ENCODE assay signal across 7 cellular contexts in genomic region chr17:29588561-29589411, GRCh38. TPM values are rescaled to one million over a fixed set of nuclear protein-coding genes. Genes with fewer than 3 reads are reported as not detected.
DNase-seq lines count a peak whose midpoint lies in the region; ATAC-seq and TF ChIP-seq lines count a peak whose summit lies in the region.

No MANE protein-coding gene starts in this region.

- POLR2A ChIA-PET in OCI-LY7 (lab: Charles Lee), result interaction anchor here (0.5 to 1.5 kb wide), 3 partner anchors 10 to 1375 kb away, joined by 3 to 4 read pairs (median 3); no protein-coding TSS in a partner anchor

- H3K36me3 ChIP-seq in OCI-LY7 (ENCODE audit: insufficient read depth, low read length), result no peaks in the 10 kb centered on the region

- H3K79me2 ChIP-seq in OCI-LY7 (ENCODE audit: insufficient read depth, low read depth, low read length), result peaks cover 46% of the 10 kb centered on the region

- H3K4me3 Mint-ChIP-seq in activated naive CD8-positive, alpha-beta T cell treated with anti-CD3 and anti-CD28 coated beads, Interleukin-2, amount 50 U/mL, for 24 hours, result peak overlapping the region; percentile 93

- H3K9me2 ChIP-seq in OCI-LY7 (ENCODE audit: insufficient read depth, low read length), result no peaks in the 10 kb centered on the region

- peak overlapping the region; percentile 77 for H3K4me3 ChIP-seq in OCI-LY7 (ENCODE audit: low read depth, low read length, poor library complexity, severe bottlenecking)
- H3K4me3 ChIP-seq in iPS-11a (ENCODE audit: low read depth, low read length), result peak overlapping the region; percentile 65
- peak overlapping the region; percentile 50 to 80 (median 73) for H3K4me3 ChIP-seq in skin epidermis

- no peaks in the 10 kb centered on the region for H3K27me3 Mint-ChIP-seq in activated naive CD8-positive, alpha-beta T cell treated with anti-CD3 and anti-CD28 coated beads, Interleukin-2, amount 50 U/mL, for 24 hours

- ATAC-seq in GM18498 (IDR thresholded peaks at IDR 0.05; ENCODE audit: unreplicated experiment) (peak; percentile 23), HG02763 (IDR thresholded peaks at IDR 0.05; ENCODE audit: unreplicated experiment) (peak; percentile 6)
- peak; percentile 3 for ATAC-seq in activated naive CD8-positive, alpha-beta T cell treated with anti-CD3 and anti-CD28 coated beads, Interleukin-2, amount 50 U/mL, for 24 hours

- no TSS peak for BruUV-seq in OCI-LY7 (replicated peaks; lab: Mats Ljungman, UMichigan)

- peaks cover 5% of the 10 kb centered on the region; the same call in 1 of the 2 replicates for H4K20me1 ChIP-seq in OCI-LY7 (ENCODE audit: insufficient read depth, low read length)

- H3K27ac ChIP-seq in OCI-LY7 (ENCODE audit: low read depth, low read length, poor library complexity, severe bottlenecking) (peak overlapping the region; percentile 13), skin epidermis (peak overlapping the region in 20 of 21 experiments; percentile 12 to 88 (median 80))

- H3K9me3 ChIP-seq in OCI-LY7 (ENCODE audit: low read length), result no peaks in the 10 kb centered on the region

- peak overlapping the region; percentile 85 for H3K27ac Mint-ChIP-seq in activated naive CD8-positive, alpha-beta T cell treated with anti-CD3 and anti-CD28 coated beads, Interleukin-2, amount 50 U/mL, for 24 hours

- peaks cover 3% of the 10 kb centered on the region for H3K36me3 Mint-ChIP-seq in activated naive CD8-positive, alpha-beta T cell treated with anti-CD3 and anti-CD28 coated beads, Interleukin-2, amount 50 U/mL, for 24 hours (ENCODE audit: low read depth)

- DNase-seq in OCI-LY7 (ENCODE audit: low spot score) (peak; percentile 61), GM19238 (ENCODE audit: insufficient read length, low spot score) (no peak)
- DNase-seq in activated naive CD8-positive, alpha-beta T cell treated with anti-CD3 and anti-CD28 coated beads, Interleukin-2, amount 50 U/mL, for 24 hours, result peak; percentile 50

- peaks cover 71% of the 10 kb centered on the region for H3K4me1 ChIP-seq in OCI-LY7 (ENCODE audit: insufficient read depth, low read length, poor library complexity, severe bottlenecking)

- no peak for TF ChIP-seq CTCF in OCI-LY7 (conservative IDR thresholded peaks at IDR 0.05; ENCODE audit: low read length)

- intact Hi-C loops in OCI-LY7 (cut with micrococcal nuclease; ENCODE audit: unreplicated experiment), result no loop called here

- H3K9me3 Mint-ChIP-seq in activated naive CD8-positive, alpha-beta T cell treated with anti-CD3 and anti-CD28 coated beads, Interleukin-2, amount 50 U/mL, for 24 hours, result no peaks in the 10 kb centered on the region

- peak overlapping the region; percentile 93 for H3K4me2 ChIP-seq in OCI-LY7 (ENCODE audit: low read length)

- H3K4me1 Mint-ChIP-seq in activated naive CD8-positive, alpha-beta T cell treated with anti-CD3 and anti-CD28 coated beads, Interleukin-2, amount 50 U/mL, for 24 hours, result peaks cover 77% of the 10 kb centered on the region

- CTCF ChIA-PET in OCI-LY7 (lab: Charles Lee; ENCODE audit: unreplicated experiment), result interaction anchor here (0.9 to 1.3 kb wide), 2 partner anchors 10 to 28 kb away, joined by 3 read pairs; no protein-coding TSS in a partner anchor

- no peak overlapping the region for H2AFZ ChIP-seq in OCI-LY7 (ENCODE audit: low read length)

RNA-seq across cellular contexts. Expression of gene GIT1, which starts 0.7 kb away (rescaled TPM):
- 38.8 and 44.3 TPM in 2 replicates for total RNA-seq in OCI-LY7 (2014; rRNA removed; shearing (Covaris generic))
- total RNA-seq in OCI-LY7 (2022), result 60.2 and 69.6 TPM in 2 replicates

RNA-seq across cellular contexts. Expression of gene ANKRD13B, which starts 4.1 kb away (rescaled TPM):
- total RNA-seq in OCI-LY7 (2014; rRNA removed; shearing (Covaris generic)), result 17.8 and 22.8 TPM in 2 replicates
- total RNA-seq in OCI-LY7 (2022), result 30.5 and 32.8 TPM in 2 replicates

RNA-seq across cellular contexts. Expression of gene TP53I13, which starts 20.3 kb away (rescaled TPM):
- total RNA-seq in OCI-LY7 (2014; rRNA removed; shearing (Covaris generic)), result 27.5 and 30.9 TPM in 2 replicates
- 20.8 and 26.5 TPM in 2 replicates for total RNA-seq in OCI-LY7 (2022)

RNA-seq across cellular contexts. Expression of gene ABHD15, which starts 21.9 kb away (rescaled TPM):
- 7.7 and 8.5 TPM in 2 replicates for total RNA-seq in OCI-LY7 (2014; rRNA removed; shearing (Covaris generic))
- 13.9 and 15.3 TPM in 2 replicates for total RNA-seq in OCI-LY7 (2022)

RNA-seq across cellular contexts. Expression of gene CORO6, which starts 33.9 kb away (rescaled TPM):
- total RNA-seq in OCI-LY7 (2014; rRNA removed; shearing (Covaris generic)), result 3.9 and 5.9 TPM in 2 replicates
- total RNA-seq in OCI-LY7 (2022), result 6.2 and 7.5 TPM in 2 replicates
